ENCODE assay signal across 17 cellular contexts in the genomic region with DNA sequence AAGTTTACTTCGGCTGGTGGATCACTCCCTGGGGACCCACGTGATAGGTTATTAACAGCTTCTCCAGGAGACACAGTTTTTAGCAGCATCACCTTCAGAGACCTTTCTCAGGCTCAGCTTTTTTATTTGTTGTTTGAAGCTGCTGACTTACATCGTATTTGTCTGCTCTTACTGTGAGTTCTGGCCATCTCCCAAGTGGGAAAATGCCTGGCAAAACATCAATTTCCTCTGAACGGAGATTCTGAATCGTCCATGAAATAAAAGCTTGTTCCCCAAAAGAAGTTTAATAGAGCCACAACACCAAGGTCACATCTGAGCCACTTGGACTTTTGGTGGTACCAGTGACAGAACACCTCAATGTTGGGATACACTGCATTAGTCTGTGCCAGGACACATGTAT.
DNase-seq lines count a peak whose midpoint lies in the region; ATAC-seq, FAIRE-seq and TF ChIP-seq lines count a peak whose summit lies in the region.
"Had no signal": no experiment of that assay in that cellular context is flagged by ENCODE, and none has a peak within 500 bp of the region (broad histone marks: within the 10 kb centered on the region; RNA-seq: fewer than 3 reads in every experiment).

No MANE protein-coding gene starts in this region.

- H3K79me2 ChIP-seq in endothelial cell of umbilical vein (ENCODE audit: control insufficient read depth, insufficient read depth, low read length) = no peaks in the 10 kb centered on the region

- H3K4me3 ChIP-seq in A673 (ENCODE audit: low read depth, low read length, poor library complexity, severe bottlenecking) (no peak overlapping the region), endothelial cell of umbilical vein (replicated peaks in 1 of 3; ENCODE audit: insufficient read depth in 1 of 3, low read depth in 1 of 3, low read length in 3 of 3) (no peak overlapping the region)
- H3K4me3 ChIP-seq: GM12878 had no signal

- H3K4me3 Mint-ChIP-seq in endothelial cell (ENCODE audit: unreplicated experiment) = no peak overlapping the region
- H3K4me3 Mint-ChIP-seq: B cell; CD4-positive, alpha-beta T cell; H9; IgD-negative memory B cell had no signal

- no peak overlapping the region for H3K9ac ChIP-seq in endothelial cell of umbilical vein (replicated peaks; ENCODE audit: extremely low read depth, insufficient read depth, low read length)

- POLR2A ChIA-PET in A673 (lab: Charles Lee; ENCODE audit: low non-redundant PET) (no interaction called here), endothelial cell of umbilical vein (lab: Charles Lee) (no interaction called here)

- H3K9me3 Mint-ChIP-seq in endothelial cell (ENCODE audit: unreplicated experiment) = no peaks in the 10 kb centered on the region
- H3K9me3 Mint-ChIP-seq: CD4-positive, alpha-beta T cell; H9 had no signal

- no peaks in the 10 kb centered on the region for H3K4me1 Mint-ChIP-seq in endothelial cell (ENCODE audit: unreplicated experiment)
- H3K4me1 Mint-ChIP-seq: B cell, IgD-negative memory B cell had no signal

- CTCF ChIA-PET in A673 (lab: Charles Lee) = interaction anchor here (1.0 kb wide), 1 partner anchor 43 kb away, joined by 3 read pairs; no protein-coding TSS in a partner anchor
- CTCF ChIA-PET in endothelial cell of umbilical vein (lab: Charles Lee) = interaction anchor here (1.8 kb wide), 1 partner anchor 46 kb away, joined by 3 read pairs; no protein-coding TSS in a partner anchor

- no peaks in the 10 kb centered on the region for H3K36me3 Mint-ChIP-seq in endothelial cell (ENCODE audit: low read depth, unreplicated experiment)
- H3K36me3 Mint-ChIP-seq: IgD-negative memory B cell had no signal

- H3K4me2 ChIP-seq in endothelial cell of umbilical vein (ENCODE audit: insufficient read depth, low read length) = no peak overlapping the region

- peak; percentile 14 for DNase-seq in A673 (ENCODE audit: low spot score)
- DNase-seq in endothelial cell of umbilical vein (ENCODE audit: low read depth, low spot score) = peak; percentile 70
- peak; percentile 39 for DNase-seq in left kidney (ENCODE audit: low read depth, low spot score)
- no peak for DNase-seq in endothelial cell (ENCODE audit: low spot score)
- DNase-seq in activated CD4-positive, alpha-beta T cell treated with anti-CD3 and anti-CD28 coated beads, Interleukin-2, amount 50 U/mL, for 4 hours = no peak
- DNase-seq: C1 segment of cervical spinal cord; Calu3; CD4-positive, alpha-beta T cell; DMS 273 treated with DMSO at 0.1 percent for 48 hours; GOT3; H9 had no signal

- no peak overlapping the region for H3K27ac Mint-ChIP-seq in endothelial cell (ENCODE audit: unreplicated experiment)
- H3K27ac Mint-ChIP-seq: B cell; CD4-positive, alpha-beta T cell; IgD-negative memory B cell had no signal

- no peak for FAIRE-seq in endothelial cell of umbilical vein (lab: Jason Lieb, UNC)
- FAIRE-seq: GM12878, GM18507 had no signal

- H3K27ac ChIP-seq in A673 (ENCODE audit: low read depth, low read length, poor library complexity, severe bottlenecking) = no peak overlapping the region
- peak overlapping the region; percentile 49; the same call in 1 of the 2 replicates for H3K27ac ChIP-seq in VCaP
- H3K27ac ChIP-seq in endothelial cell of umbilical vein (ENCODE audit: insufficient read depth, low read depth, low read length) = no peak overlapping the region

- H3K4me1 ChIP-seq in A673 (ENCODE audit: insufficient read depth, low read length, poor library complexity, severe bottlenecking) = peaks cover 6% of the 10 kb centered on the region
- H3K4me1 ChIP-seq in endothelial cell of umbilical vein (ENCODE audit: control insufficient read depth, extremely low read depth, insufficient read depth, low read length) = no peaks in the 10 kb centered on the region

- intact Hi-C loops in A673 (cut with micrococcal nuclease; ENCODE audit: unreplicated experiment) (no loop called here), endothelial cell of umbilical vein (cut with micrococcal nuclease) (no loop called here)

- no peaks in the 10 kb centered on the region for H3K9me1 ChIP-seq in endothelial cell of umbilical vein (replicated peaks; ENCODE audit: control insufficient read depth, extremely low read depth, insufficient read depth, low read length)

- BruUV-seq in A673 (replicated peaks; lab: Mats Ljungman, UMichigan) = no TSS peak
- BruUV-seq in endothelial cell of umbilical vein (replicated peaks; lab: Mats Ljungman, UMichigan) = no TSS peak

- dilution Hi-C loops in endothelial cell of umbilical vein (cut with MboI; ENCODE audit: extremely low pct_ligation_motif_present, low sequenced_read_pairs) = no loop called here

- H3K27me3 ChIP-seq in A673 (replicated peaks; ENCODE audit: insufficient read depth, low read depth, low read length, poor library complexity) = peaks cover 23% of the 10 kb centered on the region
- H3K27me3 ChIP-seq in endothelial cell of umbilical vein (ENCODE audit: control insufficient read depth in 2 of 2, insufficient read depth in 2 of 2, low read length in 2 of 2) = peaks cover 6 to 15% of the 10 kb centered on the region in 2 experiments

- ATAC-seq in GM19023 (IDR thresholded peaks at IDR 0.05; ENCODE audit: unreplicated experiment) = no peak
- ATAC-seq: GM12878 had no signal

- H3K9me3 ChIP-seq in A673 (ENCODE audit: low read depth, low read length, poor library complexity, severe bottlenecking) = no peaks in the 10 kb centered on the region
- H3K9me3 ChIP-seq in endothelial cell of umbilical vein (replicated peaks; ENCODE audit: control insufficient read depth, insufficient read depth, low read length) = no peaks in the 10 kb centered on the region

- no peak overlapping the region for H2AFZ ChIP-seq in endothelial cell of umbilical vein (ENCODE audit: low read depth, low read length)

- H4K20me1 ChIP-seq in endothelial cell of umbilical vein (replicated peaks; ENCODE audit: control insufficient read depth, extremely low read depth, insufficient read depth, low read length) = no peaks in the 10 kb centered on the region

- no peak for TF ChIP-seq POLR2A in endothelial cell of umbilical vein (IDR thresholded peaks at IDR 0.05; ENCODE audit: low read depth, low read length)

- TF ChIP-seq CTCF in A673 (conservative IDR thresholded peaks at IDR 0.05; ENCODE audit: low read depth, low read length) (no peak), VCaP (conservative IDR thresholded peaks at IDR 0.05) (no peak), endothelial cell of umbilical vein (IDR thresholded peaks at IDR 0.05; ENCODE audit: extremely low read depth in 1 of 2, insufficient read depth in 1 of 2, low read depth in 1 of 2, low read length in 2 of 2) (no peak), endothelial cell (IDR thresholded peaks at IDR 0.05; ENCODE audit: unreplicated experiment) (no peak)

- no peaks in the 10 kb centered on the region for H3K27me3 Mint-ChIP-seq in endothelial cell (ENCODE audit: unreplicated experiment)

- H3K36me3 ChIP-seq in A673 (ENCODE audit: insufficient read depth, low read length, poor library complexity, severe bottlenecking) = no peaks in the 10 kb centered on the region
- H3K36me3 ChIP-seq in endothelial cell of umbilical vein (ENCODE audit: control insufficient read depth in 2 of 2, extremely low read depth in 1 of 2, insufficient read depth in 2 of 2, low read length in 2 of 2) = no peaks in the 10 kb centered on the region

TF ChIP-seq in endothelial cell of umbilical vein, 7 proteins besides CTCF, POLR2A, EP300 and RAD21:
- no peak for TF ChIP-seq FOS (IDR thresholded peaks at IDR 0.05; ENCODE audit: borderline replicate concordance, insufficient read depth, low read length)
- TF ChIP-seq JUN (IDR thresholded peaks at IDR 0.05; ENCODE audit: borderline replicate concordance, insufficient read depth, insufficient read length, low read depth) = no peak
- TF ChIP-seq EZH2 (IDR thresholded peaks at IDR 0.05; ENCODE audit: borderline replicate concordance, low read depth, low read length, severe bottlenecking) = no peak
- TF ChIP-seq, protein P1, sequence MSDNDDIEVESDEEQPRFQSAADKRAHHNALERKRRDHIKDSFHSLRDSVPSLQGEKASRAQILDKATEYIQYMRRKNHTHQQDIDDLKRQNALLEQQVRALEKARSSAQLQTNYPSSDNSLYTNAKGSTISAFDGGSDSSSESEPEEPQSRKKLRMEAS (IDR thresholded peaks at IDR 0.05; ENCODE audit: insufficient read depth, insufficient read length) = no peak
- no peak for TF ChIP-seq POLR2AphosphoS5 (IDR thresholded peaks at IDR 0.05; ENCODE audit: insufficient read depth, low read depth, low read length)
- TF ChIP-seq MYC (IDR thresholded peaks at IDR 0.05; ENCODE audit: low read depth, low read length) = no peak

Comparison
In these comparisons a context has a peak if more than half of its experiments do, and no peak if none do; other contexts are left out.
1. DNase-seq: peak in A673 (single experiment), endothelial cell of umbilical vein (single experiment) and left kidney (single experiment); none in endothelial cell (single experiment) and activated CD4-positive, alpha-beta T cell treated with anti-CD3 and anti-CD28 coated beads, Interleukin-2, amount 50 U/mL, for 4 hours (0 of 2).